Comparison of ENCODE assay signal across 9 cellular contexts in genomic region chr20:48189177-48189576, GRCh38.
A peak's percentile ranks its signal among the peaks of the same experiment; 100 is the strongest.
DNase-seq lines count a peak whose midpoint lies in the region; ATAC-seq, FAIRE-seq and TF ChIP-seq lines count a peak whose summit lies in the region.
"Had no signal": no experiment of that assay in that cellular context is flagged by ENCODE, and none has a peak within 500 bp of the region (broad histone marks: within the 10 kb centered on the region; RNA-seq: fewer than 3 reads in every experiment).

No MANE protein-coding gene starts in this region.

- RAD21 ChIA-PET in GM12878 (lab: Charles Lee; ENCODE audit: unreplicated experiment) = no interaction called here

- H3K36me3 Mint-ChIP-seq in activated T-helper 2 cell treated with anti-CD3 and anti-CD28 coated beads, Interferon-gamma antibody, Interleukin-2, Interleukin-4, amounts not matched to agents 10 μg/mL and 5 μg/mL and 100 μg/mL, durations not matched to agents 14 hours and 24 hours and 36 hours (ENCODE audit: low read depth) = no peaks in the 10 kb centered on the region
- H3K36me3 Mint-ChIP-seq: activated naive CD4-positive, alpha-beta T cell treated with anti-CD3 and anti-CD28 coated beads, Interleukin-2, amount 50 U/mL, for 24 hours had no signal

- TF ChIP-seq POLR2A in GM12878 (IDR thresholded peaks at IDR 0.05; ENCODE audit: low read depth, low read length) (no peak), lower leg skin (IDR thresholded peaks at IDR 0.05) (no peak)

- SMC1A ChIA-PET in GM12878 (lab: Charles Lee; ENCODE audit: uncharacterized antibody, unreplicated experiment) = interaction anchor here (1.2 kb wide), 2 partner anchors 27 to 431 kb away, joined by 3 to 4 read pairs; no protein-coding TSS in a partner anchor

- H3K27me3 Mint-ChIP-seq in activated T-helper 2 cell treated with anti-CD3 and anti-CD28 coated beads, Interferon-gamma antibody, Interleukin-2, Interleukin-4, amounts not matched to agents 10 μg/mL and 5 μg/mL and 100 μg/mL, durations not matched to agents 14 hours and 24 hours and 36 hours (ENCODE audit: low read depth) = no peaks in the 10 kb centered on the region
- H3K27me3 Mint-ChIP-seq: activated naive CD4-positive, alpha-beta T cell treated with anti-CD3 and anti-CD28 coated beads, Interleukin-2, amount 50 U/mL, for 24 hours had no signal

- H3K9me3 Mint-ChIP-seq in activated T-helper 2 cell treated with anti-CD3 and anti-CD28 coated beads, Interferon-gamma antibody, Interleukin-2, Interleukin-4, amounts not matched to agents 10 μg/mL and 5 μg/mL and 100 μg/mL, durations not matched to agents 14 hours and 24 hours and 36 hours = no peaks in the 10 kb centered on the region
- H3K9me3 Mint-ChIP-seq: activated naive CD4-positive, alpha-beta T cell treated with anti-CD3 and anti-CD28 coated beads, Interleukin-2, amount 50 U/mL, for 24 hours had no signal

- TF ChIP-seq EP300 in GM12878 (IDR thresholded peaks at IDR 0.05; ENCODE audit: borderline replicate concordance in 1 of 2, control insufficient read depth in 1 of 2, low read depth in 2 of 2, low read length in 2 of 2) = no peak

- BruUV-seq in GM12878 (replicated peaks; lab: Mats Ljungman, UMichigan) = no TSS peak

- intact Hi-C loops in GM12878 (cut with micrococcal nuclease; ENCODE audit: unreplicated experiment) = no loop called here
- intact Hi-C loops in lower leg skin (cut with DNase I; ENCODE audit: low total_unique reads) = no loop called here
- intact Hi-C loops in activated T-helper 2 cell treated with anti-CD3 and anti-CD28 coated beads, Interferon-gamma antibody, Interleukin-2, Interleukin-4, amounts not matched to agents 10 μg/mL and 5 μg/mL and 100 μg/mL, durations not matched to agents 14 hours and 24 hours and 36 hours (cut with micrococcal nuclease) = no loop called here

- no peaks in the 10 kb centered on the region for H3K36me3 ChIP-seq in GM12878 (ENCODE audit: control insufficient read depth in 2 of 2, insufficient read depth in 2 of 2, low read length in 1 of 2)
- H3K36me3 ChIP-seq in liver (ENCODE audit: control insufficient read depth in 4 of 4, insufficient read depth in 3 of 4, low read depth in 1 of 4, low read length in 3 of 4) = no peaks in the 10 kb centered on the region

- WGBS in GM12878 (ENCODE audit: insufficient coverage, insufficient replicate concordance, low lambda C conversion rate, missing lambda C conversion rate) = 0% methylated on average over 3 of the region's 3 CpGs
- 67% methylated on average over 3 of the region's 3 CpGs for WGBS in liver
- 59 to 69% methylated on average over 3 of the region's 3 CpGs for WGBS in lower leg skin, 2 donors

- CTCF ChIA-PET in GM12878 (lab: Yijun Ruan, JAX) = interaction anchor here (0.7 kb wide), 1 partner anchor 368 kb away, joined by 3 read pairs; no protein-coding TSS in a partner anchor

- H3K79me2 ChIP-seq in GM12878 (ENCODE audit: control insufficient read depth, insufficient read depth, low read length) = no peaks in the 10 kb centered on the region

- H3K27me3 ChIP-seq in GM12878 (replicated peaks in 1 of 2; ENCODE audit: control insufficient read depth in 2 of 2, insufficient read depth in 2 of 2, low read length in 1 of 2) (no peaks in the 10 kb centered on the region), liver (ENCODE audit: control insufficient read depth in 4 of 4, insufficient read depth in 4 of 4, low read length in 3 of 4) (no peaks in the 10 kb centered on the region)

- TF ChIP-seq RAD21 in GM12878 (IDR thresholded peaks at IDR 0.05; ENCODE audit: insufficient read depth, low read depth, low read length) = peak; percentile 59
- TF ChIP-seq RAD21 in liver (IDR thresholded peaks at IDR 0.05) = peak; percentile 65 to 73

- H3K9ac ChIP-seq in GM12878 (ENCODE audit: control insufficient read depth, insufficient read depth, low read length) = no peak overlapping the region
- no peak overlapping the region for H3K9ac ChIP-seq in liver (ENCODE audit: low read depth in 1 of 2, low read length in 2 of 2)

- H3K4me1 Mint-ChIP-seq in activated T-helper 2 cell treated with anti-CD3 and anti-CD28 coated beads, Interferon-gamma antibody, Interleukin-2, Interleukin-4, amounts not matched to agents 10 μg/mL and 5 μg/mL and 100 μg/mL, durations not matched to agents 14 hours and 24 hours and 36 hours (ENCODE audit: low read depth) = no peaks in the 10 kb centered on the region
- H3K4me1 Mint-ChIP-seq: activated naive CD4-positive, alpha-beta T cell treated with anti-CD3 and anti-CD28 coated beads, Interleukin-2, amount 50 U/mL, for 24 hours had no signal

- H3K27ac ChIP-seq in GM12878 (ENCODE audit: control insufficient read depth, insufficient read depth) (no peak overlapping the region), liver (ENCODE audit: low read depth in 1 of 2, low read length in 2 of 2) (no peak overlapping the region)

- FAIRE-seq in GM12878 (lab: Jason Lieb, UNC) = no peak

- no peak overlapping the region for H2AFZ ChIP-seq in GM12878 (ENCODE audit: control insufficient read depth, low read depth, low read length)

- H3K4me3 ChIP-seq in GM12878 (no peak overlapping the region), liver (ENCODE audit: low read depth in 1 of 3, low read length in 3 of 3) (no peak overlapping the region), lower leg skin (ENCODE audit: low read depth, poor library complexity, severe bottlenecking) (no peak overlapping the region)

- TF ChIP-seq CTCF in GM12878 (IDR thresholded peaks at IDR 0.05 in 2 of 3, conservative IDR thresholded peaks at IDR 0.05 in 1 of 3; ENCODE audit: control insufficient read depth in 2 of 3, extremely low read depth in 1 of 3, insufficient read depth in 1 of 3, low read depth in 3 of 3, low read length in 3 of 3) = peak; percentile 27 to 34 (median 27); a peak in 4 of 6 replicates
- peak; percentile 39 for TF ChIP-seq CTCF in liver (IDR thresholded peaks at IDR 0.05; ENCODE audit: low read depth, low read length, missing input control)
- no peak for TF ChIP-seq CTCF in lower leg skin (IDR thresholded peaks at IDR 0.05)

- in situ Hi-C loops in GM12878 (cut with MboI) = no loop called here

- no peak overlapping the region for H3K27ac Mint-ChIP-seq in activated T-helper 2 cell treated with anti-CD3 and anti-CD28 coated beads, Interferon-gamma antibody, Interleukin-2, Interleukin-4, amounts not matched to agents 10 μg/mL and 5 μg/mL and 100 μg/mL, durations not matched to agents 14 hours and 24 hours and 36 hours
- H3K27ac Mint-ChIP-seq: activated naive CD4-positive, alpha-beta T cell treated with anti-CD3 and anti-CD28 coated beads, Interleukin-2, amount 50 U/mL, for 24 hours had no signal

- no peak overlapping the region for H3K4me2 ChIP-seq in GM12878 (ENCODE audit: control insufficient read depth, insufficient read depth)

- H3K4me1 ChIP-seq in GM12878 (ENCODE audit: control insufficient read depth, insufficient read depth, low read length) (no peaks in the 10 kb centered on the region), liver (ENCODE audit: control insufficient read depth in 4 of 4, insufficient read depth in 4 of 4, low read length in 3 of 4) (no peaks in the 10 kb centered on the region)

- no peak overlapping the region for H3K4me3 Mint-ChIP-seq in activated T-helper 2 cell treated with anti-CD3 and anti-CD28 coated beads, Interferon-gamma antibody, Interleukin-2, Interleukin-4, amounts not matched to agents 10 μg/mL and 5 μg/mL and 100 μg/mL, durations not matched to agents 14 hours and 24 hours and 36 hours (ENCODE audit: low read depth)
- H3K4me3 Mint-ChIP-seq: activated naive CD4-positive, alpha-beta T cell treated with anti-CD3 and anti-CD28 coated beads, Interleukin-2, amount 50 U/mL, for 24 hours had no signal

- H3K9me3 ChIP-seq in GM12878 (replicated peaks; ENCODE audit: control insufficient read depth, insufficient read depth, low read length) (peaks cover 2% of the 10 kb centered on the region; the same call in 1 of the 3 replicates), liver (ENCODE audit: control insufficient read depth in 4 of 4, low read length in 3 of 4) (no peaks in the 10 kb centered on the region)

- ATAC-seq in GM12878 = no peak
- ATAC-seq in GM21529 (IDR thresholded peaks at IDR 0.05; ENCODE audit: unreplicated experiment) = no peak

- DNase-seq in EL (peak; percentile 35), HPDE6-E6E7 (ENCODE audit: extremely low spot score) (peak; percentile 92), GM12878 (ENCODE audit: low read depth, low spot score) (peak; percentile 2), lower leg skin (ENCODE audit: low spot score in 2 of 2) (no peak)
- no peak for DNase-seq in activated CD4-positive, CD25-positive, alpha-beta regulatory T cell (lab: John Stamatoyannopoulos, UW)
- DNase-seq in activated T-helper 2 cell treated with anti-CD3 and anti-CD28 coated beads, Interferon-gamma antibody, Interleukin-2, Interleukin-4, amounts not matched to agents 10 μg/mL and 5 μg/mL and 100 μg/mL, durations not matched to agents 14 hours and 24 hours and 36 hours (ENCODE audit: low spot score) = no peak

- H4K20me1 ChIP-seq in GM12878 (ENCODE audit: control insufficient read depth, insufficient read depth) = no peaks in the 10 kb centered on the region

- POLR2A ChIA-PET in GM12878 (lab: Charles Lee) = interaction anchor here (0.7 kb wide), 1 partner anchor 435 kb away, joined by 5 read pairs; no protein-coding TSS in a partner anchor

TF ChIP-seq in GM12878, 131 proteins besides CTCF, POLR2A, EP300 and RAD21 (continues in another document):
- peak; percentile 21; the same call in 1 of the 2 replicates for TF ChIP-seq PAX5 (IDR thresholded peaks at IDR 0.05; ENCODE audit: borderline replicate concordance, low read depth, low read length)
- TF ChIP-seq LARP7 (IDR thresholded peaks at IDR 0.05) = no peak
- TF ChIP-seq IKZF2 (IDR thresholded peaks at IDR 0.05) = 0 out of 4 replicates have a peak, but pooled peaks of 1 of the 2 experiments have one; percentile 18
- no peak for TF ChIP-seq SUPT20H (IDR thresholded peaks at IDR 0.05; ENCODE audit: borderline replicate concordance, control insufficient read depth, low read depth, low read length)
- 0 out of 2 replicates have a peak, but pooled peaks have one; percentile 15 for TF ChIP-seq RUNX3 (IDR thresholded peaks at IDR 0.05; ENCODE audit: low read length)
- 0 out of 4 replicates have a peak, but pooled peaks of 1 of the 2 experiments have one; percentile 29 for TF ChIP-seq ETV6 (conservative IDR thresholded peaks at IDR 0.05 in 1 of 2, IDR thresholded peaks at IDR 0.05 in 1 of 2; ENCODE audit: borderline replicate concordance in 1 of 2, low read depth in 1 of 2)

TF ChIP-seq in liver, 16 proteins besides CTCF, POLR2A, EP300 and RAD21 (continues in another document):
- TF ChIP-seq HNF4A (conservative IDR thresholded peaks at IDR 0.05) = no peak

Comparison
In these comparisons a context has a peak if more than half of its experiments do, and no peak if none do; other contexts are left out.
1. DNase-seq: peak in EL (single experiment), HPDE6-E6E7 (single experiment) and GM12878 (single experiment); none in lower leg skin (0 of 2), activated CD4-positive, CD25-positive, alpha-beta regulatory T cell (0 of 4) and activated T-helper 2 cell treated with anti-CD3 and anti-CD28 coated beads, Interferon-gamma antibody, Interleukin-2, Interleukin-4, amounts not matched to agents 10 μg/mL and 5 μg/mL and 100 μg/mL, durations not matched to agents 14 hours and 24 hours and 36 hours (single experiment).
2. CTCF ChIP-seq: peak in GM12878 (3 of 3) and liver (single experiment); none in lower leg skin (0 of 3).